Comparison of ENCODE assay signal across 8 cellular contexts in the genomic region with DNA sequence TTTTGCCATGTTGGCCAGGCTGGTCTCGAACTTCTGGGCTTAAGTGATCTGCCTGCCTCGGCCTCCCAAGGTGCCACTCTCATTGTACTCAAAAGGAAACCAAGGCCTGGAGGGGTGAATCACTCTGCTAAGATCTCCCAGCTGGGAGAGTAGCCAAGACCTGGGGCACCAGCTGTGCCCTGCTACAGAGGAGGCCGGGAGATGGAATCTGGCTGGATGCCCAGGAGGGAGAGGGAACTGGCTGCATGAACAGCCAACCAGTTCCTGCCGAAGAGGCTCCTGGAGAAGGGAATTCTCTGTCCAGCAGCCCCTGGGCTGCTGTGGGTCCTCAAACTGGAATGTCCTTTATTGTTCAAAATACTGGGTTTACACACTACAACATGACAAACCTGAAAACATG.
A peak's percentile ranks its signal among the peaks of the same experiment; 100 is the strongest.
DNase-seq lines count a peak whose midpoint lies in the region; ATAC-seq and TF ChIP-seq lines count a peak whose summit lies in the region.

No MANE protein-coding gene starts in this region.

- ATAC-seq in GM19452 (IDR thresholded peaks at IDR 0.05; ENCODE audit: unreplicated experiment) = no peak
- no peak for ATAC-seq in GM18505 (IDR thresholded peaks at IDR 0.05; ENCODE audit: unreplicated experiment)
- no peak for ATAC-seq in GM21367 (IDR thresholded peaks at IDR 0.05; ENCODE audit: unreplicated experiment)

- no peak for TF ChIP-seq CTCF in nephron (IDR thresholded peaks at IDR 0.05; ENCODE audit: unreplicated experiment in 3 of 3)

- no peak for TF ChIP-seq POLR2A in GM18505 (IDR thresholded peaks at IDR 0.05; ENCODE audit: borderline replicate concordance, extremely low read depth, insufficient read depth, insufficient read length)

- peaks cover 5% of the 10 kb centered on the region for H3K36me3 Mint-ChIP-seq in nephron (ENCODE audit: low read depth)

- peak overlapping the region; percentile 68 to 85 (median 81) for H3K27ac Mint-ChIP-seq in nephron

- no peaks in the 10 kb centered on the region for H3K9me3 Mint-ChIP-seq in nephron

- H3K4me3 Mint-ChIP-seq in nephron = peak overlapping the region in 1 of 3 experiments; percentile 4

- H3K27me3 Mint-ChIP-seq in nephron (ENCODE audit: low read depth) = peaks cover 5% of the 10 kb centered on the region

- DNase-seq in H4 (ENCODE audit: low spot score) = peak; percentile 99
- DNase-seq in NCI-H82 treated with DMSO at 0.1 percent for 48 hours (lab: John Stamatoyannopoulos, UW; ENCODE audit: unreplicated experiment) = peak; percentile 16
- peak; percentile 94 for DNase-seq in epithelial cell of prostate (ENCODE audit: low read depth, low spot score)
- DNase-seq in stimulated activated CD8-positive, alpha-beta memory T cell treated with anti-CD3 and anti-CD28 coated beads, Interleukin-4, amount 100 ng/mL, for 48 hours = no peak

- no peak overlapping the region for H3K27ac ChIP-seq in epithelial cell of prostate

- H3K4me1 Mint-ChIP-seq in nephron = peaks cover 80% of the 10 kb centered on the region
